Comparison of ENCODE assay signal across 1 cellular context in the genomic region with DNA sequence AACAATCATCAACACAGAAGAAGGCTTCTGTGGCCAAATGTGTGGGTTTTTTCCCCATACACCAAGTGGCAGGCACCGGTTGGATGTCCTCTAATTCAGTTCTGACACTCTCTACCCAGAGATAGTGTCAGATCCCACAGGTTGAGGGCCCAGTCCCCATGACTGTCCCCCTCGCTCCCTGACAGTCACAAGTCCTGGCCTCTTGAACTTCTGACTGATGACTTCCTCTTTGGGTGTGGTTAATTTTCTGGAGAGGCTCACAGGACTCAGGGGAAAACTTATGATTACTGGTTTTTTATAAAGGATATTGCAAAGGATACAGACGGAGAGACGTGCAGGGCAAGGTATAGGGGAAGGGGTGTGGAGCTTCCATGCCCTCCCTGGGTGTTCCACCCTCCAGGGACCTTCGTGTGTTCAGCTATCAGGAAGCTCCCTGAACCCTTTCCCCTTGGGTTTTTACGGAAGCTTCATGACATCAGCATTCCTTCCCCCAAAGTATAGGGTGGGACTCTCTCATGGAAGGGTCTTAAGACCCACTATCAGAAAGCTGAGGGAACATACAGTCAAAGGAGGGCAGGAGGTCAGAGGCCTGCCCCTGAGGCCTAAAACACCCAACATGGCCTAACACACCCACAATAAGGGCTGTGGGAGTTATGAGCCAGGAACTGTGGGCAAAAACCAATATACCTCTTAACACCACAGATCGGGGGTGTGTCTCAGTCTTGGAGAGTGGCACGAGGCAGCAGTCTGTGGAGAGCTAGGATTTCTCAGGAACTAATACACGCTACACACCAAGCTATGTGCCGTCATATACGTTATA.
TF ChIP-seq lines count a peak whose summit lies in the region.

No MANE protein-coding gene starts in this region.

TF ChIP-seq in GM12878, 131 proteins besides CTCF, POLR2A, EP300 and RAD21:
- TF ChIP-seq SPI1 (IDR thresholded peaks at IDR 0.05; ENCODE audit: borderline replicate concordance, insufficient read depth, low read depth, low read length) (peak; percentile 57; the same call in 1 of the 2 replicates), USF1 (IDR thresholded peaks at IDR 0.05; ENCODE audit: borderline replicate concordance, extremely low read length, insufficient read depth, low read depth, low read length) (no peak)
